In genomic region chr6:131756039-131756438, GRCh38 we compare ENCODE assay signal across 20 cellular contexts. TPM values are rescaled to one million over a fixed set of nuclear protein-coding genes. Genes with fewer than 3 reads are reported as not detected.
DNase-seq lines count a peak whose midpoint lies in the region; ATAC-seq, FAIRE-seq and TF ChIP-seq lines count a peak whose summit lies in the region.
"Had no signal": no experiment of that assay in that cellular context is flagged by ENCODE, and none has a peak within 500 bp of the region (broad histone marks: within the 10 kb centered on the region; RNA-seq: fewer than 3 reads in every experiment).

No MANE protein-coding gene starts in this region.

- no peak overlapping the region for H3K4me2 ChIP-seq in mammary epithelial cell (ENCODE audit: insufficient read depth, low read depth, low read length)
- peak overlapping the region; percentile 84 for H3K4me2 ChIP-seq in PC-3 (ENCODE audit: low read length)
- no peak overlapping the region for H3K4me2 ChIP-seq in endothelial cell of umbilical vein (ENCODE audit: insufficient read depth, low read length)
- peak overlapping the region; percentile 54 for H3K4me2 ChIP-seq in skeletal muscle satellite cell (ENCODE audit: low read length)

- no peaks in the 10 kb centered on the region for H4K20me1 ChIP-seq in mammary epithelial cell (ENCODE audit: insufficient read depth, low read length)
- no peaks in the 10 kb centered on the region for H4K20me1 ChIP-seq in PC-3 (ENCODE audit: low read length)
- no peaks in the 10 kb centered on the region for H4K20me1 ChIP-seq in endothelial cell of umbilical vein (replicated peaks; ENCODE audit: control insufficient read depth, extremely low read depth, insufficient read depth, low read length)

- in situ Hi-C loops in mammary epithelial cell (cut with MboI; ENCODE audit: low sequenced_read_pairs in 2 of 2), result no loop called here
- in situ Hi-C loops in transverse colon (cut with MboI; ENCODE audit: low pct_ligation_motif_present in 1 of 4, low pct_unique_long_range_greater_than_20kb in 1 of 4, low sequenced_read_pairs in 3 of 4), result no loop called here

- no peaks in the 10 kb centered on the region for H3K36me3 ChIP-seq in mammary epithelial cell (ENCODE audit: insufficient read depth, low read length)
- H3K36me3 ChIP-seq in PC-3 (ENCODE audit: low read depth, low read length), result no peaks in the 10 kb centered on the region
- no peaks in the 10 kb centered on the region for H3K36me3 ChIP-seq in endothelial cell of umbilical vein (ENCODE audit: control insufficient read depth in 2 of 2, extremely low read depth in 1 of 2, insufficient read depth in 2 of 2, low read length in 2 of 2)
- no peaks in the 10 kb centered on the region for H3K36me3 ChIP-seq in skeletal muscle satellite cell (ENCODE audit: insufficient read depth, low read length)
- H3K36me3 ChIP-seq in transverse colon, result no peaks in the 10 kb centered on the region

- H3K27ac ChIP-seq in mammary epithelial cell (ENCODE audit: insufficient read depth, low read depth, low read length) (no peak overlapping the region), PC-3 (ENCODE audit: low read length) (peak overlapping the region; percentile 99), endothelial cell of umbilical vein (ENCODE audit: insufficient read depth, low read depth, low read length) (no peak overlapping the region), transverse colon (no peak overlapping the region)
- H3K27ac ChIP-seq: 22Rv1, HL-60 had no signal

- H3K36me3 Mint-ChIP-seq in MCF 10A (ENCODE audit: insufficient read depth, unreplicated experiment), result no peaks in the 10 kb centered on the region

- H3K4me3 Mint-ChIP-seq in MCF 10A (ENCODE audit: unreplicated experiment), result no peak overlapping the region

- no peak for ATAC-seq in PC-3
- ATAC-seq: K562, Panc1, SK-N-SH treated with all-trans-retinoic acid at 6 μM for 48 hours had no signal

- peak; percentile 10 for DNase-seq in mammary epithelial cell
- DNase-seq in MCF 10A (ENCODE audit: unreplicated experiment), result no peak
- DNase-seq in PC-3, result peak; percentile 45
- no peak for DNase-seq in endothelial cell of umbilical vein (ENCODE audit: low read depth, low spot score)
- no peak for DNase-seq in transverse colon
- no peak for DNase-seq in stimulated activated CD4-positive, alpha-beta T cell treated with anti-CD3 and anti-CD28 coated beads, Interleukin-4, amount 100 ng/mL, for 4 hours
- no peak for DNase-seq in NCI-H774 (lab: John Stamatoyannopoulos, UW)
- DNase-seq: C1 segment of cervical spinal cord, DMS 273 treated with DMSO at 0.1 percent for 48 hours, H7, NCI-H1436, NCI-H2081 treated with DMSO at 0.1 percent for 48 hours, NCI-H510A treated with DMSO at 0.1 percent for 48 hours, SHP77 had no signal

- no peak overlapping the region for H3K27ac Mint-ChIP-seq in MCF 10A (ENCODE audit: low read depth, unreplicated experiment)

- TF ChIP-seq CTCF in mammary epithelial cell (conservative IDR thresholded peaks at IDR 0.05 in 1 of 2, IDR thresholded peaks at IDR 0.05 in 1 of 2; ENCODE audit: extremely low read depth in 1 of 2, insufficient read depth in 1 of 2, low read depth in 1 of 2, low read length in 2 of 2) (no peak), MCF 10A (IDR thresholded peaks at IDR 0.05; ENCODE audit: unreplicated experiment) (no peak), PC-3 (conservative IDR thresholded peaks at IDR 0.05; ENCODE audit: low read depth, low read length) (no peak), endothelial cell of umbilical vein (IDR thresholded peaks at IDR 0.05; ENCODE audit: extremely low read depth in 1 of 2, insufficient read depth in 1 of 2, low read depth in 1 of 2, low read length in 2 of 2) (no peak), transverse colon (IDR thresholded peaks at IDR 0.05) (no peak)

- H3K27me3 ChIP-seq in mammary epithelial cell (ENCODE audit: insufficient read depth, low read length), result no peaks in the 10 kb centered on the region
- H3K27me3 ChIP-seq in PC-3 (ENCODE audit: low read length), result no peaks in the 10 kb centered on the region
- H3K27me3 ChIP-seq in endothelial cell of umbilical vein (ENCODE audit: control insufficient read depth in 2 of 2, insufficient read depth in 2 of 2, low read length in 2 of 2), result peaks cover 0 to 2% of the 10 kb centered on the region in 2 experiments
- H3K27me3 ChIP-seq in skeletal muscle satellite cell (ENCODE audit: control insufficient read depth, insufficient read depth, low read length), result no peaks in the 10 kb centered on the region
- no peaks in the 10 kb centered on the region for H3K27me3 ChIP-seq in transverse colon

- no peaks in the 10 kb centered on the region for H3K27me3 Mint-ChIP-seq in MCF 10A (ENCODE audit: insufficient read depth, unreplicated experiment)

- FAIRE-seq in endothelial cell of umbilical vein (lab: Jason Lieb, UNC), result peak; percentile 40
- FAIRE-seq: K562 had no signal

- H3K4me1 ChIP-seq in mammary epithelial cell (ENCODE audit: insufficient read depth, low read length) (no peaks in the 10 kb centered on the region), PC-3 (ENCODE audit: insufficient read depth, low read length) (peaks cover 44% of the 10 kb centered on the region), endothelial cell of umbilical vein (ENCODE audit: control insufficient read depth, extremely low read depth, insufficient read depth, low read length) (no peaks in the 10 kb centered on the region), skeletal muscle satellite cell (ENCODE audit: control insufficient read depth, insufficient read depth, low read length) (peaks cover 47% of the 10 kb centered on the region), transverse colon (no peaks in the 10 kb centered on the region)

- H2AFZ ChIP-seq in mammary epithelial cell (ENCODE audit: low read depth, low read length) (no peak overlapping the region), PC-3 (ENCODE audit: low read length) (no peak overlapping the region), endothelial cell of umbilical vein (ENCODE audit: low read depth, low read length) (no peak overlapping the region)

- no peaks in the 10 kb centered on the region for H3K9me1 ChIP-seq in endothelial cell of umbilical vein (replicated peaks; ENCODE audit: control insufficient read depth, extremely low read depth, insufficient read depth, low read length)

- no peaks in the 10 kb centered on the region for H3K9me2 ChIP-seq in PC-3 (replicated peaks; ENCODE audit: low read length)

- CTCF ChIA-PET in mammary epithelial cell (lab: Charles Lee; ENCODE audit: low non-redundant PET) (no interaction called here), MCF 10A (lab: Yijun Ruan, JAX) (interaction anchor here (1.5 kb wide), 1 partner anchor 61 kb away, joined by 4 read pairs; no protein-coding TSS in a partner anchor), PC-3 (lab: Charles Lee) (no interaction called here), endothelial cell of umbilical vein (lab: Charles Lee) (no interaction called here)

- TF ChIP-seq POLR2A in endothelial cell of umbilical vein (IDR thresholded peaks at IDR 0.05; ENCODE audit: low read depth, low read length) (no peak), transverse colon (IDR thresholded peaks at IDR 0.05) (no peak)

- no peak overlapping the region for H3K9ac ChIP-seq in mammary epithelial cell (ENCODE audit: insufficient read depth, low read length)
- H3K9ac ChIP-seq in PC-3 (ENCODE audit: low read length), result peak overlapping the region; percentile 91
- no peak overlapping the region for H3K9ac ChIP-seq in endothelial cell of umbilical vein (replicated peaks; ENCODE audit: extremely low read depth, insufficient read depth, low read length)
- peak overlapping the region; percentile 71 for H3K9ac ChIP-seq in skeletal muscle satellite cell (ENCODE audit: low read depth, low read length)

- H3K4me3 ChIP-seq in mammary epithelial cell (replicated peaks in 1 of 3; ENCODE audit: insufficient read depth in 1 of 3, low read depth in 2 of 3, low read length in 3 of 3) (no peak overlapping the region), PC-3 (ENCODE audit: low read length) (peak overlapping the region; percentile 25; the same call in 1 of the 2 replicates), endothelial cell of umbilical vein (replicated peaks in 1 of 3; ENCODE audit: insufficient read depth in 1 of 3, low read depth in 1 of 3, low read length in 3 of 3) (no peak overlapping the region), skeletal muscle satellite cell (ENCODE audit: low read length) (no peak overlapping the region), transverse colon (no peak overlapping the region)
- H3K4me3 ChIP-seq: K562 had no signal

- H3K79me2 ChIP-seq in mammary epithelial cell (ENCODE audit: insufficient read depth, low read length) (no peaks in the 10 kb centered on the region), PC-3 (ENCODE audit: low read length) (no peaks in the 10 kb centered on the region), endothelial cell of umbilical vein (ENCODE audit: control insufficient read depth, insufficient read depth, low read length) (no peaks in the 10 kb centered on the region)

- no peak for TF ChIP-seq EP300 in transverse colon (IDR thresholded peaks at IDR 0.05; ENCODE audit: low read depth)

- H3K9me3 ChIP-seq in mammary epithelial cell (replicated peaks; ENCODE audit: insufficient read depth, low read length) (no peaks in the 10 kb centered on the region), PC-3 (ENCODE audit: low read length) (no peaks in the 10 kb centered on the region), endothelial cell of umbilical vein (replicated peaks; ENCODE audit: control insufficient read depth, insufficient read depth, low read length) (no peaks in the 10 kb centered on the region), skeletal muscle satellite cell (replicated peaks; ENCODE audit: low read length) (peaks cover 6% of the 10 kb centered on the region), transverse colon (no peaks in the 10 kb centered on the region)

- no peaks in the 10 kb centered on the region for H3F3A ChIP-seq in PC-3 (ENCODE audit: low read length, unreplicated experiment)

- BruUV-seq in mammary epithelial cell (replicated peaks; lab: Mats Ljungman, UMichigan) (no TSS peak), MCF 10A (replicated peaks; lab: Mats Ljungman, UMichigan) (no TSS peak), PC-3 (replicated peaks; lab: Mats Ljungman, UMichigan) (no TSS peak), endothelial cell of umbilical vein (replicated peaks; lab: Mats Ljungman, UMichigan) (no TSS peak)

- WGBS in mammary epithelial cell (ENCODE audit: low coverage, missing lambda C conversion rate), result 61% methylated on average over 2 of the region's 2 CpGs
- WGBS in transverse colon (ENCODE audit: low coverage in 1 of 2), 2 donors, result 91% methylated on average over 2 of the region's 2 CpGs

- POLR2A ChIA-PET in MCF 10A (lab: Yijun Ruan, JAX), result no interaction called here
- POLR2A ChIA-PET in PC-3 (lab: Charles Lee; ENCODE audit: unreplicated experiment), result interaction anchor here (0.7 kb wide), 1 partner anchor 593 kb away, joined by 3 read pairs; no protein-coding TSS in a partner anchor
- POLR2A ChIA-PET in endothelial cell of umbilical vein (lab: Charles Lee), result no interaction called here

- intact Hi-C loops in mammary epithelial cell (cut with micrococcal nuclease) (no loop called here), MCF 10A (cut with micrococcal nuclease) (no loop called here), PC-3 (cut with micrococcal nuclease) (no loop called here), endothelial cell of umbilical vein (cut with micrococcal nuclease) (no loop called here), transverse colon (cut with DNase I; ENCODE audit: low total_unique reads) (no loop called here)

- H3K4me1 Mint-ChIP-seq in MCF 10A (ENCODE audit: insufficient read depth, unreplicated experiment), result no peaks in the 10 kb centered on the region

- dilution Hi-C loops in mammary epithelial cell (cut with HindIII; ENCODE audit: low sequenced_read_pairs), result no loop called here
- dilution Hi-C loops in endothelial cell of umbilical vein (cut with MboI; ENCODE audit: extremely low pct_ligation_motif_present, low sequenced_read_pairs), result no loop called here

- H3K9me3 Mint-ChIP-seq in MCF 10A (ENCODE audit: unreplicated experiment), result no peaks in the 10 kb centered on the region

RNA-seq across cellular contexts. Expression of gene CTAGE9, which starts 45.2 kb away (rescaled TPM):
- total RNA-seq in mammary epithelial cell (not detected), MCF 10A (2022) (not detected in 2 replicates), PC-3 (2014; rRNA removed) (not detected in 2 replicates), endothelial cell of umbilical vein (not detected in 2 replicates), transverse colon (not detected)
- polyA plus RNA-seq in mammary epithelial cell (not detected), endothelial cell of umbilical vein (not detected in 2 replicates)
- polyA minus RNA-seq in mammary epithelial cell (not detected), endothelial cell of umbilical vein (not detected in 2 replicates)
- polyA plus RNA-seq in endothelial cell of umbilical vein (2011; cell fraction: cytosol; rRNA removed), result not detected in 2 replicates
- not detected in 2 replicates for polyA plus RNA-seq in endothelial cell of umbilical vein (2011; cell fraction: nucleus; rRNA removed)
- not detected in 2 replicates for polyA plus RNA-seq in endothelial cell of umbilical vein (2012)
- polyA minus RNA-seq in endothelial cell of umbilical vein (2011; cell fraction: cytosol; rRNA and poly(A)+ RNA removed), result not detected
- not detected in 2 replicates for polyA minus RNA-seq in endothelial cell of umbilical vein (2011; cell fraction: nucleus; rRNA and poly(A)+ RNA removed)
- total RNA-seq in skeletal muscle satellite cell (2012; rRNA removed), result not detected in 2 replicates
- total RNA-seq: H7, K562 had no signal
- polyA plus RNA-seq: K562 had no signal

RNA-seq across cellular contexts. Expression of gene ENPP1, which starts 51.8 kb away (rescaled TPM):
- total RNA-seq in mammary epithelial cell (under 1 TPM; 0.40 to 0.67 TPM), MCF 10A (2022) (1.4 and 2.8 TPM in 2 replicates), PC-3 (2014; rRNA removed) (4.4 and 5.1 TPM in 2 replicates), endothelial cell of umbilical vein (1.4 and 1.5 TPM in 2 replicates), transverse colon (10 to 100 TPM in 3 of 4 donors, 1 to 10 TPM in 1; 3.4 to 24.0 (median 22.8) TPM)
- polyA plus RNA-seq in mammary epithelial cell (0.17 TPM), endothelial cell of umbilical vein (0.36 and 0.46 TPM in 2 replicates)
- polyA minus RNA-seq in mammary epithelial cell (not detected), endothelial cell of umbilical vein (0.62 and 1.1 TPM in 2 replicates)
- polyA plus RNA-seq in endothelial cell of umbilical vein (2011; cell fraction: cytosol; rRNA removed), result 0.40 and 0.54 TPM in 2 replicates
- polyA plus RNA-seq in endothelial cell of umbilical vein (2011; cell fraction: nucleus; rRNA removed), result 0.53 and 0.80 TPM in 2 replicates
- 0.65 and 2.0 TPM in 2 replicates for polyA plus RNA-seq in endothelial cell of umbilical vein (2012)
- 1.0 TPM for polyA minus RNA-seq in endothelial cell of umbilical vein (2011; cell fraction: cytosol; rRNA and poly(A)+ RNA removed)
- 0.82 and 1.3 TPM in 2 replicates for polyA minus RNA-seq in endothelial cell of umbilical vein (2011; cell fraction: nucleus; rRNA and poly(A)+ RNA removed)
- 6.1 and 7.4 TPM in 2 replicates for total RNA-seq in skeletal muscle satellite cell (2012; rRNA removed)

RNA-seq across cellular contexts. Expression of gene OR2A4, which starts 54.8 kb away (rescaled TPM):
- not detected for total RNA-seq in mammary epithelial cell
- polyA plus RNA-seq in mammary epithelial cell, result not detected
- polyA minus RNA-seq in mammary epithelial cell, result not detected
- total RNA-seq in MCF 10A (2022), result not detected in 2 replicates
- total RNA-seq in PC-3 (2014; rRNA removed), result 0.36 and 0.86 TPM in 2 replicates
- total RNA-seq in endothelial cell of umbilical vein, result not detected in 2 replicates
- polyA plus RNA-seq in endothelial cell of umbilical vein, result not detected in 2 replicates
- polyA plus RNA-seq in endothelial cell of umbilical vein (2011; cell fraction: cytosol; rRNA removed), result 0.04 TPM in 1 of 2 replicates, not detected in the other
- polyA plus RNA-seq in endothelial cell of umbilical vein (2011; cell fraction: nucleus; rRNA removed), result 0.31 TPM in 1 of 2 replicates, not detected in the other
- polyA plus RNA-seq in endothelial cell of umbilical vein (2012), result not detected in 2 replicates
- polyA minus RNA-seq in endothelial cell of umbilical vein, result not detected in 2 replicates
- not detected for polyA minus RNA-seq in endothelial cell of umbilical vein (2011; cell fraction: cytosol; rRNA and poly(A)+ RNA removed)
- polyA minus RNA-seq in endothelial cell of umbilical vein (2011; cell fraction: nucleus; rRNA and poly(A)+ RNA removed), result 0.24 TPM in 1 of 2 replicates, not detected in the other
- total RNA-seq in skeletal muscle satellite cell (2012; rRNA removed), result not detected in 2 replicates
- total RNA-seq in transverse colon, result not detected
- total RNA-seq: H7, K562 had no signal

Comparison
In these comparisons a context has a peak if more than half of its experiments do, and no peak if none do; other contexts are left out.
1. DNase-seq: peak in mammary epithelial cell (single experiment) and PC-3 (single experiment); none in MCF 10A (single experiment), endothelial cell of umbilical vein (single experiment), transverse colon (single experiment), stimulated activated CD4-positive, alpha-beta T cell treated with anti-CD3 and anti-CD28 coated beads, Interleukin-4, amount 100 ng/mL, for 4 hours (0 of 2) and NCI-H774 (single experiment).
2. H3K4me2 ChIP-seq: peak in PC-3 (single experiment) and skeletal muscle satellite cell (single experiment); none in mammary epithelial cell (single experiment) and endothelial cell of umbilical vein (single experiment).
3. H3K9ac ChIP-seq: peak in PC-3 (single experiment) and skeletal muscle satellite cell (single experiment); none in mammary epithelial cell (single experiment) and endothelial cell of umbilical vein (single experiment).